ENCODE assay signal across 24 cellular contexts in genomic region chr18:32975501-32975900, GRCh38.
A peak's percentile ranks its signal among the peaks of the same experiment; 100 is the strongest.
DNase-seq lines count a peak whose midpoint lies in the region; ATAC-seq, FAIRE-seq and TF ChIP-seq lines count a peak whose summit lies in the region.
"Had no signal": no experiment of that assay in that cellular context is flagged by ENCODE, and none has a peak within 500 bp of the region (broad histone marks: within the 10 kb centered on the region; RNA-seq: fewer than 3 reads in every experiment).

No MANE protein-coding gene starts in this region.

- H3K9me3 Mint-ChIP-seq in nephron = peaks cover 3% of the 10 kb centered on the region
- no peaks in the 10 kb centered on the region for H3K9me3 Mint-ChIP-seq in osteocyte (ENCODE audit: unreplicated experiment)

- no peak overlapping the region for H3K4me3 Mint-ChIP-seq in nephron
- H3K4me3 Mint-ChIP-seq in osteocyte (ENCODE audit: unreplicated experiment) = no peak overlapping the region
- H3K4me3 Mint-ChIP-seq: CD4-positive, alpha-beta memory T cell had no signal

- no peaks in the 10 kb centered on the region for H3K36me3 ChIP-seq in BLaER1
- no peaks in the 10 kb centered on the region for H3K36me3 ChIP-seq in OCI-LY7 (ENCODE audit: insufficient read depth, low read length)
- no peaks in the 10 kb centered on the region for H3K36me3 ChIP-seq in right atrium auricular region
- H3K36me3 ChIP-seq: BE2C had no signal

- no peak overlapping the region for H3K9ac ChIP-seq in BLaER1
- H3K9ac ChIP-seq: GM23248 had no signal

- peaks cover 8% of the 10 kb centered on the region for H3K9me3 ChIP-seq in BLaER1
- H3K9me3 ChIP-seq in OCI-LY7 (ENCODE audit: low read length) = no peaks in the 10 kb centered on the region
- H3K9me3 ChIP-seq in right atrium auricular region = no peaks in the 10 kb centered on the region
- H3K9me3 ChIP-seq: A549, BE2C had no signal

- DNase-seq in OCI-LY7 (ENCODE audit: low spot score) (no peak), left lobe of liver (ENCODE audit: low spot score) (no peak), osteocyte (ENCODE audit: extremely low spot score, unreplicated experiment) (no peak), right atrium auricular region (ENCODE audit: low spot score) (no peak)
- DNase-seq: 8988T; AML-193; BE2C; C1 segment of cervical spinal cord; Calu3; CD4-positive, alpha-beta memory T cell; COR-L47; DMS53; DMS79 treated with DMSO at 0.1 percent for 48 hours; GDM1; GM23248; H7; HCEC 1CT had no signal

- H3K79me2 ChIP-seq in OCI-LY7 (ENCODE audit: insufficient read depth, low read depth, low read length) = no peaks in the 10 kb centered on the region

- H3K27ac Mint-ChIP-seq in nephron (peak overlapping the region in 2 of 3 experiments; percentile 17 to 81), osteocyte (ENCODE audit: unreplicated experiment) (no peak overlapping the region)
- H3K27ac Mint-ChIP-seq: CD4-positive, alpha-beta memory T cell had no signal

- peak overlapping the region; percentile 37; the same call in 1 of the 2 replicates for H3K27ac ChIP-seq in BLaER1
- peak overlapping the region; percentile 78 for H3K27ac ChIP-seq in OCI-LY7 (ENCODE audit: low read depth, low read length, poor library complexity, severe bottlenecking)
- H3K27ac ChIP-seq in right atrium auricular region = no peak overlapping the region
- H3K27ac ChIP-seq: A549, GM23248 had no signal

- FAIRE-seq in G401.6 (lab: Jason Lieb, UNC) = peak; percentile 19
- FAIRE-seq: A549, GM12878, GM19239, H1 had no signal

- no peaks in the 10 kb centered on the region for H3K27me3 ChIP-seq in BLaER1
- H3K27me3 ChIP-seq in right atrium auricular region = no peaks in the 10 kb centered on the region
- H3K27me3 ChIP-seq: BE2C had no signal

- peak overlapping the region; percentile 88; the same call in 1 of the 2 replicates for H2AFZ ChIP-seq in OCI-LY7 (ENCODE audit: low read length)
- H2AFZ ChIP-seq: GM23248 had no signal

- no peak for ATAC-seq in left lobe of liver
- ATAC-seq: A549, GM12878 had no signal

- peaks cover 32% of the 10 kb centered on the region for H3K4me1 ChIP-seq in BLaER1
- peaks cover 34% of the 10 kb centered on the region for H3K4me1 ChIP-seq in OCI-LY7 (ENCODE audit: insufficient read depth, low read length, poor library complexity, severe bottlenecking)
- no peaks in the 10 kb centered on the region for H3K4me1 ChIP-seq in right atrium auricular region
- H3K4me1 ChIP-seq: A549, BE2C had no signal

- H3K4me2 ChIP-seq in BLaER1 (peak overlapping the region; percentile 78), OCI-LY7 (ENCODE audit: low read length) (peak overlapping the region; percentile 83; the same call in 1 of the 2 replicates)
- H3K4me2 ChIP-seq: A549 had no signal

- H3K4me1 Mint-ChIP-seq in nephron (peaks cover 33% of the 10 kb centered on the region), osteocyte (ENCODE audit: unreplicated experiment) (peaks cover 16% of the 10 kb centered on the region)
- H3K4me1 Mint-ChIP-seq: CD4-positive, alpha-beta memory T cell had no signal

- no peaks in the 10 kb centered on the region for H4K20me1 ChIP-seq in BLaER1
- no peaks in the 10 kb centered on the region for H4K20me1 ChIP-seq in OCI-LY7 (ENCODE audit: insufficient read depth, low read length)

- POLR2A ChIA-PET in OCI-LY7 (lab: Charles Lee) = interaction anchor here (0.7 kb wide), 1 partner anchor 591 kb away, joined by 3 read pairs; no protein-coding TSS in a partner anchor

- CTCF ChIA-PET in OCI-LY7 (lab: Charles Lee; ENCODE audit: unreplicated experiment) = no interaction called here

- no TSS peak for BruUV-seq in OCI-LY7 (replicated peaks; lab: Mats Ljungman, UMichigan)

- TF ChIP-seq CTCF in OCI-LY7 (conservative IDR thresholded peaks at IDR 0.05; ENCODE audit: low read length) = no peak
- TF ChIP-seq CTCF in nephron (IDR thresholded peaks at IDR 0.05; ENCODE audit: unreplicated experiment in 3 of 3) = no peak
- no peak for TF ChIP-seq CTCF in osteocyte (IDR thresholded peaks at IDR 0.05)
- no peak for TF ChIP-seq CTCF in right atrium auricular region (IDR thresholded peaks at IDR 0.05)

- no peaks in the 10 kb centered on the region for H3K27me3 Mint-ChIP-seq in nephron (ENCODE audit: low read depth)
- H3K27me3 Mint-ChIP-seq in osteocyte (ENCODE audit: unreplicated experiment) = no peaks in the 10 kb centered on the region
- H3K27me3 Mint-ChIP-seq: CD4-positive, alpha-beta memory T cell had no signal

- intact Hi-C loops in OCI-LY7 (cut with micrococcal nuclease; ENCODE audit: unreplicated experiment) = no loop called here

- H3K9me2 ChIP-seq in OCI-LY7 (ENCODE audit: insufficient read depth, low read length) = no peaks in the 10 kb centered on the region

- H3K4me3 ChIP-seq in BLaER1 = no peak overlapping the region
- no peak overlapping the region for H3K4me3 ChIP-seq in OCI-LY7 (ENCODE audit: low read depth, low read length, poor library complexity, severe bottlenecking)
- H3K4me3 ChIP-seq in right atrium auricular region = no peak overlapping the region
- H3K4me3 ChIP-seq: A549, GM12878, GM23248 had no signal

- peaks cover 3% of the 10 kb centered on the region for H3K36me3 Mint-ChIP-seq in nephron (ENCODE audit: low read depth)
- H3K36me3 Mint-ChIP-seq in osteocyte (ENCODE audit: unreplicated experiment) = peaks cover 3% of the 10 kb centered on the region
- H3K36me3 Mint-ChIP-seq: CD4-positive, alpha-beta memory T cell had no signal

Comparison
In these comparisons a context has a peak if more than half of its experiments do, and no peak if none do; other contexts are left out.
1. H3K27ac ChIP-seq: peak in BLaER1 (single experiment) and OCI-LY7 (single experiment); none in right atrium auricular region (0 of 2).